ENCODE assay signal across 11 cellular contexts in genomic region chr12:121784460-121784859, GRCh38. TPM values are rescaled to one million over a fixed set of nuclear protein-coding genes. Genes with fewer than 3 reads are reported as not detected.
DNase-seq lines count a peak whose midpoint lies in the region; ATAC-seq and TF ChIP-seq lines count a peak whose summit lies in the region.
"Had no signal": no experiment of that assay in that cellular context is flagged by ENCODE, and none has a peak within 500 bp of the region (broad histone marks: within the 10 kb centered on the region; RNA-seq: fewer than 3 reads in every experiment).

No MANE protein-coding gene starts in this region.

- H3K79me2 ChIP-seq in HCT116 (ENCODE audit: insufficient read depth, low read length) (peaks cover 75% of the 10 kb centered on the region), hepatocyte (peaks cover 40% of the 10 kb centered on the region)

- H3K27ac ChIP-seq in HCT116 (ENCODE audit: low read depth, low read length): peak overlapping the region; percentile 98
- peak overlapping the region; percentile 31 for H3K27ac ChIP-seq in hepatocyte
- no peak overlapping the region for H3K27ac ChIP-seq in A673 (ENCODE audit: low read depth, low read length, poor library complexity, severe bottlenecking)
- H3K27ac ChIP-seq: HL-60 had no signal

- peaks cover 5 to 27% of the 10 kb centered on the region in 2 donors for H3K36me3 Mint-ChIP-seq in activated naive CD4-positive, alpha-beta T cell treated with anti-CD3 and anti-CD28 coated beads, Interleukin-2, amount 50 U/mL, for 72 hours

- H3K27me3 ChIP-seq in HCT116 (ENCODE audit: insufficient read depth, low read length) (no peaks in the 10 kb centered on the region), hepatocyte (no peaks in the 10 kb centered on the region), A673 (replicated peaks; ENCODE audit: insufficient read depth, low read depth, low read length, poor library complexity) (no peaks in the 10 kb centered on the region)

- H3K9me3 ChIP-seq in HCT116 (ENCODE audit: control insufficient read depth in 1 of 2, insufficient read depth in 1 of 2, low read depth in 1 of 2, low read length in 2 of 2) (no peaks in the 10 kb centered on the region), hepatocyte (ENCODE audit: low read depth) (no peaks in the 10 kb centered on the region), A673 (ENCODE audit: low read depth, low read length, poor library complexity, severe bottlenecking) (no peaks in the 10 kb centered on the region)

- peaks cover 16 to 24% of the 10 kb centered on the region in 2 experiments; a peak in 2 of 4 replicates for H3K36me3 ChIP-seq in HCT116 (ENCODE audit: control insufficient read depth in 1 of 2, insufficient read depth in 2 of 2, low read length in 2 of 2)
- H3K36me3 ChIP-seq in hepatocyte (replicated peaks; ENCODE audit: insufficient read depth, low read depth): no peaks in the 10 kb centered on the region
- peaks cover 4% of the 10 kb centered on the region for H3K36me3 ChIP-seq in A673 (ENCODE audit: insufficient read depth, low read length, poor library complexity, severe bottlenecking)

- POLR2A ChIA-PET in HCT116 (lab: Charles Lee): interaction anchor here (1.0 to 6.9 kb wide), 2 partner anchors 10 to 157 kb away, joined by 3 to 33 read pairs; partner anchors contain the start of gene RHOF
- POLR2A ChIA-PET in A673 (lab: Charles Lee; ENCODE audit: low non-redundant PET): interaction anchor here (0.6 kb wide), 2 partner anchors 9 to 11 kb away, joined by 4 to 5 read pairs; partner anchors contain the start of gene RHOF

- H3K4me2 ChIP-seq in HCT116 (ENCODE audit: low read length) (peak overlapping the region; percentile 77), hepatocyte (no peak overlapping the region)

- peak overlapping the region; percentile 90 to 91 for H3K27ac Mint-ChIP-seq in activated naive CD4-positive, alpha-beta T cell treated with anti-CD3 and anti-CD28 coated beads, Interleukin-2, amount 50 U/mL, for 72 hours

- H3K9me2 ChIP-seq in HCT116 (ENCODE audit: insufficient read depth): no peaks in the 10 kb centered on the region
- no peaks in the 10 kb centered on the region for H3K9me2 ChIP-seq in hepatocyte (replicated peaks; ENCODE audit: insufficient read depth)

- TF ChIP-seq CTCF in HCT116 (IDR thresholded peaks at IDR 0.05 in 2 of 3, conservative IDR thresholded peaks at IDR 0.05 in 1 of 3; ENCODE audit: borderline replicate concordance in 1 of 3, insufficient read depth in 1 of 3, low read depth in 2 of 3, low read length in 2 of 3): no peak
- TF ChIP-seq CTCF in hepatocyte (IDR thresholded peaks at IDR 0.05; ENCODE audit: poor library complexity): no peak
- TF ChIP-seq CTCF in A673 (conservative IDR thresholded peaks at IDR 0.05; ENCODE audit: low read depth, low read length): no peak

- H3K9me3 Mint-ChIP-seq in activated naive CD4-positive, alpha-beta T cell treated with anti-CD3 and anti-CD28 coated beads, Interleukin-2, amount 50 U/mL, for 72 hours: no peaks in the 10 kb centered on the region

- H4K20me1 ChIP-seq in HCT116 (ENCODE audit: insufficient read depth): peaks cover 3% of the 10 kb centered on the region; the same call in 1 of the 2 replicates
- H4K20me1 ChIP-seq in hepatocyte (ENCODE audit: insufficient read depth, poor library complexity, severe bottlenecking): peaks cover 3% of the 10 kb centered on the region

- TF ChIP-seq POLR2A in HCT116 (IDR thresholded peaks at IDR 0.05; ENCODE audit: borderline replicate concordance, extremely low read depth, insufficient read depth, insufficient read length): no peak

- CTCF ChIA-PET in HCT116 (lab: Charles Lee) (interaction anchor here (1.0 to 3.8 kb wide), 2 partner anchors 8 to 11 kb away, joined by 3 to 44 read pairs; partner anchors contain the start of gene RHOF), A673 (lab: Charles Lee) (interaction anchor here (0.6 to 0.9 kb wide), 2 partner anchors 28 kb away, joined by 3 to 5 read pairs; no protein-coding TSS in a partner anchor)

- DNase-seq in A172 (ENCODE audit: low spot score): peak; percentile 93
- no peak for DNase-seq in HCT116 (ENCODE audit: low read depth, low spot score)
- no peak for DNase-seq in activated naive CD4-positive, alpha-beta T cell treated with anti-CD3 and anti-CD28 coated beads, Interleukin-2, amount 50 U/mL, for 72 hours (ENCODE audit: low spot score in 2 of 2)
- DNase-seq in hepatocyte (ENCODE audit: low spot score): no peak
- DNase-seq in LoVo (ENCODE audit: low spot score): no peak
- no peak for DNase-seq in A673 (ENCODE audit: low spot score)
- DNase-seq: DMS153, NCI-H82 had no signal

- peaks cover 51 to 76% of the 10 kb centered on the region in 2 experiments for H3K4me1 ChIP-seq in HCT116 (ENCODE audit: control insufficient read depth in 1 of 2, insufficient read depth in 2 of 2, low read length in 2 of 2)
- peaks cover 11% of the 10 kb centered on the region for H3K4me1 ChIP-seq in hepatocyte (ENCODE audit: insufficient read depth)
- peaks cover 15% of the 10 kb centered on the region for H3K4me1 ChIP-seq in A673 (ENCODE audit: insufficient read depth, low read length, poor library complexity, severe bottlenecking)

- no peak overlapping the region for H2AFZ ChIP-seq in HCT116 (ENCODE audit: low read depth, low read length, poor library complexity, severe bottlenecking)
- H2AFZ ChIP-seq in hepatocyte: no peak overlapping the region

- RAD21 ChIA-PET in HCT116 (lab: Charles Lee; ENCODE audit: low non-redundant PET in 1 of 2, low total read pairs in 2 of 2, uncharacterized antibody in 2 of 2, unreplicated experiment in 2 of 2): interaction anchor here (0.6 to 2.5 kb wide), 3 partner anchors 9 to 16 kb away, joined by 4 to 11 read pairs (median 9); partner anchors contain the start of gene RHOF (in 1 of the 2)

- 81% methylated on average over 6 of the region's 6 CpGs for WGBS in hepatocyte (ENCODE audit: low lambda C conversion rate, missing lambda C conversion rate)

- TF ChIP-seq RAD21 in HCT116 (IDR thresholded peaks at IDR 0.05; ENCODE audit: low read depth): no peak

- H3K4me3 ChIP-seq in HCT116 (replicated peaks in 1 of 2; ENCODE audit: low read depth in 1 of 2, low read length in 2 of 2): peak overlapping the region; percentile 19 to 38; a peak in 3 of 4 replicates
- no peak overlapping the region for H3K4me3 ChIP-seq in hepatocyte
- no peak overlapping the region for H3K4me3 ChIP-seq in A673 (ENCODE audit: low read depth, low read length, poor library complexity, severe bottlenecking)

- intact Hi-C loops in HCT116 (cut with micrococcal nuclease) (no loop called here), A673 (cut with micrococcal nuclease; ENCODE audit: unreplicated experiment) (no loop called here)

- peak overlapping the region; percentile 58 for H3K9ac ChIP-seq in HCT116 (ENCODE audit: low read length)

- BruUV-seq in HCT116 (replicated peaks; lab: Mats Ljungman, UMichigan): no TSS peak
- no TSS peak for BruUV-seq in A673 (replicated peaks; lab: Mats Ljungman, UMichigan)

- peak; percentile 19; the same call in 1 of the 2 replicates for ATAC-seq in HCT116
- peak; percentile 40 to 50 for ATAC-seq in activated naive CD4-positive, alpha-beta T cell treated with anti-CD3 and anti-CD28 coated beads, Interleukin-2, amount 50 U/mL, for 72 hours
- ATAC-seq in HG02870 (IDR thresholded peaks at IDR 0.05; ENCODE audit: unreplicated experiment): no peak
- ATAC-seq in HG02970 (IDR thresholded peaks at IDR 0.05; ENCODE audit: low FRiP score, unreplicated experiment): no peak

TF ChIP-seq in HCT116, 20 proteins besides CTCF, POLR2A, EP300 and RAD21 (continues in another document):
- TF ChIP-seq ATF3 (IDR thresholded peaks at IDR 0.05): no peak
- no peak for TF ChIP-seq ELF1 (IDR thresholded peaks at IDR 0.05; ENCODE audit: borderline replicate concordance, low read depth)
- TF ChIP-seq TCF7L2 (IDR thresholded peaks at IDR 0.05; ENCODE audit: borderline replicate concordance, extremely low read depth, insufficient read depth, insufficient read length): no peak
- TF ChIP-seq, protein P1, sequence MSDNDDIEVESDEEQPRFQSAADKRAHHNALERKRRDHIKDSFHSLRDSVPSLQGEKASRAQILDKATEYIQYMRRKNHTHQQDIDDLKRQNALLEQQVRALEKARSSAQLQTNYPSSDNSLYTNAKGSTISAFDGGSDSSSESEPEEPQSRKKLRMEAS (IDR thresholded peaks at IDR 0.05): no peak
- TF ChIP-seq JUND (IDR thresholded peaks at IDR 0.05): no peak
- TF ChIP-seq SIN3A (IDR thresholded peaks at IDR 0.05; ENCODE audit: low read depth): no peak
- no peak for TF ChIP-seq ZBTB33 (IDR thresholded peaks at IDR 0.05; ENCODE audit: extremely low read depth, insufficient replicate concordance, low read length)
- TF ChIP-seq CBX3 (IDR thresholded peaks at IDR 0.05; ENCODE audit: low read depth): no peak

RNA-seq across cellular contexts. Expression of gene RHOF, which starts 9.0 kb away (rescaled TPM):
- total RNA-seq in A172 (2014; rRNA removed; shearing (Covaris generic)): 1.8 and 2.7 TPM in 2 replicates
- total RNA-seq in HCT116 (2021; ENCODE audit: unreplicated experiment) (116 TPM), hepatocyte (38.7 and 45.3 TPM in 2 replicates), A673 (2021) (21.1 and 24.3 TPM in 2 replicates)
- polyA plus RNA-seq in HCT116 (2012): 93.4 and 134 TPM in 2 replicates
- 10 to 100 TPM; 95.3 to 96.2 TPM for total RNA-seq in activated naive CD4-positive, alpha-beta T cell treated with anti-CD3 and anti-CD28 coated beads, Interleukin-2, amount 50 U/mL, for 72 hours
- polyA plus RNA-seq in hepatocyte: 40.4 and 43.6 TPM in 2 replicates

RNA-seq across cellular contexts. Expression of gene SETD1B, which starts 19.3 kb away (rescaled TPM):
- 1.9 and 2.4 TPM in 2 replicates for total RNA-seq in A172 (2014; rRNA removed; shearing (Covaris generic))
- total RNA-seq in HCT116 (2021; ENCODE audit: unreplicated experiment) (17.5 TPM), hepatocyte (2.7 and 3.8 TPM in 2 replicates), A673 (2021) (23.8 and 24.5 TPM in 2 replicates)
- 6.6 and 7.3 TPM in 2 replicates for polyA plus RNA-seq in HCT116 (2012)
- total RNA-seq in activated naive CD4-positive, alpha-beta T cell treated with anti-CD3 and anti-CD28 coated beads, Interleukin-2, amount 50 U/mL, for 72 hours: 10 to 100 TPM; 13.8 to 16.7 TPM
- polyA plus RNA-seq in hepatocyte: 2.5 and 2.7 TPM in 2 replicates

Comparison
In these comparisons a context has a peak if more than half of its experiments do, and no peak if none do; other contexts are left out.
1. ATAC-seq: peak in HCT116 (single experiment) and activated naive CD4-positive, alpha-beta T cell treated with anti-CD3 and anti-CD28 coated beads, Interleukin-2, amount 50 U/mL, for 72 hours (2 of 2); none in HG02870 (single experiment) and HG02970 (single experiment).
2. H3K4me3 ChIP-seq: peak in HCT116 (2 of 2); none in hepatocyte (single experiment) and A673 (single experiment).